27 cellular contexts compared by ENCODE assay signal in the genomic region with DNA sequence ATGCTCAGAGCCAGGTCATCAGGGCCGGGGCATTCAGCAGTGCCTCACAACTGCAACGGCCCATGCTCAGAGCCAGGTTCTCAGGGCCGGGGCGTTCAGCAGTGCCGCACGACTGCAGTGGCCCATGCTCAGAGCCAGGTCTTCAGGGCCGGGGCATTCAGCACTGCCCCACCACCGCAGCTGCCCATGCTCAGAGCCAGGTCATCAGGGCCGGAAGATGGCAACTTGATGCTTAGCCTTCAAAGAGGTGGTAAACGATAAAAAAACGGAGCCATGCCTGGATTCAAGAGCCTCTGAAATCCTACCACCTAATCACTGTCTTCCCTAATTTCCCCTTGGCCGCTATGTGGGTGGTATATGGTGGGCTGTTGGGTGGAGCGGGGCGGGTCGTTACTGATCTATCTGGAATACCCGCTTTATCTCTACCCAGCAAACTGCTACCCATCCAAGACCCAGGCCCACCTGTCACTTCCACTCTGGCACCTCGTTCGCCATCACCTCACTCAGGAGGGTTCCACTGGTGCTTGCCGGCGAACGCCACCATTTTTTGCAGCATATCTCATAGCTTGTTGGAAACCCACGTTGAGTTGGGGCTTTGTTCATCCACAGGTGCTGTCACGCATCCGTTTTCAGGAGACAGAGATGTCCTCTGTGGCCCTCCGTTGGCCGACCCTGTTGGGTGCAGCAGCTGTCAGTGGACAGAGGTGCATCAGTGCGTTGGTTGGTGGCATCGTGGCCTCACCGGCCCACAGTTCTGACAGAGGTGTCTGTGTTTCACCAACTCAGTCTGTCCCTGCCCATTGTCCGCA.
A peak's percentile ranks its signal among the peaks of the same experiment; 100 is the strongest.
DNase-seq lines count a peak whose midpoint lies in the region; ATAC-seq and TF ChIP-seq lines count a peak whose summit lies in the region.
"Had no signal": no experiment of that assay in that cellular context is flagged by ENCODE, and none has a peak within 500 bp of the region (broad histone marks: within the 10 kb centered on the region; RNA-seq: fewer than 3 reads in every experiment).

No MANE protein-coding gene starts in this region.

- no peak overlapping the region for H3K4me3 Mint-ChIP-seq in activated naive CD8-positive, alpha-beta T cell treated with anti-CD3 and anti-CD28 coated beads, Interleukin-2, amount 10 ng/mL, durations not matched to agents 7 days and 5 days
- H3K4me3 Mint-ChIP-seq in activated naive CD8-positive, alpha-beta T cell treated with anti-CD3 and anti-CD28 coated beads, Interleukin-2, amount 50 U/mL, for 24 hours: no peak overlapping the region
- no peak overlapping the region for H3K4me3 Mint-ChIP-seq in natural killer cell

- H3K4me3 ChIP-seq in colonic mucosa (no peak overlapping the region), upper lobe of right lung (no peak overlapping the region), osteoblast (ENCODE audit: insufficient read depth, low read length) (no peak overlapping the region)
- H3K4me3 ChIP-seq: adrenal gland; BLaER1 treated with 17β-estradiol and CSF1 and Interleukin-3, amounts not matched to agents 10 nM and 100 nM; body of pancreas; MG63; psoas muscle; thyroid gland had no signal

- H3K27ac ChIP-seq in colonic mucosa (no peak overlapping the region), upper lobe of right lung (no peak overlapping the region), osteoblast (ENCODE audit: low read depth, low read length) (no peak overlapping the region)
- H3K27ac ChIP-seq: adrenal gland; BLaER1 treated with 17β-estradiol and CSF1 and Interleukin-3, amounts not matched to agents 10 nM and 100 nM; body of pancreas; neutrophil; psoas muscle; thyroid gland; VCaP had no signal

- no peak overlapping the region for H3K9ac ChIP-seq in colonic mucosa (ENCODE audit: low read depth in 2 of 2, low read length in 2 of 2)
- H3K9ac ChIP-seq: BLaER1 treated with 17β-estradiol and CSF1 and Interleukin-3, amounts not matched to agents 10 nM and 100 nM had no signal

- H3K27ac Mint-ChIP-seq in activated naive CD8-positive, alpha-beta T cell treated with anti-CD3 and anti-CD28 coated beads, Interleukin-2, amount 10 ng/mL, durations not matched to agents 7 days and 5 days: no peak overlapping the region
- H3K27ac Mint-ChIP-seq in activated naive CD8-positive, alpha-beta T cell treated with anti-CD3 and anti-CD28 coated beads, Interleukin-2, amount 50 U/mL, for 24 hours: no peak overlapping the region
- H3K27ac Mint-ChIP-seq in natural killer cell: no peak overlapping the region

- no peak for ATAC-seq in activated naive CD8-positive, alpha-beta T cell treated with anti-CD3 and anti-CD28 coated beads, Interleukin-2, amount 10 ng/mL, durations not matched to agents 7 days and 5 days (ENCODE audit: low read depth)
- ATAC-seq in activated naive CD8-positive, alpha-beta T cell treated with anti-CD3 and anti-CD28 coated beads, Interleukin-2, amount 50 U/mL, for 24 hours: no peak
- ATAC-seq in natural killer cell: no peak
- no peak for ATAC-seq in upper lobe of right lung
- no peak for ATAC-seq in GM18909 (IDR thresholded peaks at IDR 0.05; ENCODE audit: poor library complexity, unreplicated experiment)
- ATAC-seq: body of pancreas; HCT116; PC-3; psoas muscle; stimulated activated naive CD8-positive, alpha-beta T cell treated with anti-CD3 and anti-CD28 coated beads, Interleukin-15, Interleukin-2, amounts not matched to agents 100 U/mL and 50 U/mL, for 24 hours had no signal

- no peak overlapping the region for H2AFZ ChIP-seq in osteoblast (ENCODE audit: low read length)

- POLR2A ChIA-PET in activated naive CD8-positive, alpha-beta T cell treated with anti-CD3 and anti-CD28 coated beads, Interleukin-2, amount 10 ng/mL, durations not matched to agents 7 days and 5 days (lab: Charles Lee): no interaction called here

- TF ChIP-seq CTCF in colonic mucosa (IDR thresholded peaks at IDR 0.05) (no peak), natural killer cell (IDR thresholded peaks at IDR 0.05) (no peak), upper lobe of right lung (IDR thresholded peaks at IDR 0.05) (no peak), osteoblast (IDR thresholded peaks at IDR 0.05; ENCODE audit: extremely low read depth, low read depth, low read length) (no peak)

- H3K36me3 ChIP-seq in colonic mucosa (no peaks in the 10 kb centered on the region), upper lobe of right lung (no peaks in the 10 kb centered on the region), osteoblast (ENCODE audit: insufficient read depth, low read length) (no peaks in the 10 kb centered on the region)
- H3K36me3 ChIP-seq: adrenal gland, MG63, neutrophil, thyroid gland had no signal

- no peaks in the 10 kb centered on the region for H3K27me3 Mint-ChIP-seq in activated naive CD8-positive, alpha-beta T cell treated with anti-CD3 and anti-CD28 coated beads, Interleukin-2, amount 10 ng/mL, durations not matched to agents 7 days and 5 days
- H3K27me3 Mint-ChIP-seq in activated naive CD8-positive, alpha-beta T cell treated with anti-CD3 and anti-CD28 coated beads, Interleukin-2, amount 50 U/mL, for 24 hours: no peaks in the 10 kb centered on the region
- H3K27me3 Mint-ChIP-seq in natural killer cell (ENCODE audit: low read depth in 2 of 2): no peaks in the 10 kb centered on the region

- no peaks in the 10 kb centered on the region for H3K4me1 ChIP-seq in colonic mucosa
- no peaks in the 10 kb centered on the region for H3K4me1 ChIP-seq in upper lobe of right lung
- no peaks in the 10 kb centered on the region for H3K4me1 ChIP-seq in osteoblast (ENCODE audit: insufficient read depth, low read length)
- H3K4me1 ChIP-seq: adrenal gland, body of pancreas, psoas muscle, thyroid gland had no signal

- no peaks in the 10 kb centered on the region for H3K4me1 Mint-ChIP-seq in activated naive CD8-positive, alpha-beta T cell treated with anti-CD3 and anti-CD28 coated beads, Interleukin-2, amount 10 ng/mL, durations not matched to agents 7 days and 5 days
- H3K4me1 Mint-ChIP-seq in activated naive CD8-positive, alpha-beta T cell treated with anti-CD3 and anti-CD28 coated beads, Interleukin-2, amount 50 U/mL, for 24 hours: no peaks in the 10 kb centered on the region
- peaks cover 0 to 5% of the 10 kb centered on the region in 2 donors for H3K4me1 Mint-ChIP-seq in natural killer cell

- no peaks in the 10 kb centered on the region for H3K27me3 ChIP-seq in colonic mucosa
- H3K27me3 ChIP-seq in upper lobe of right lung: no peaks in the 10 kb centered on the region
- H3K27me3 ChIP-seq in osteoblast (ENCODE audit: insufficient read depth, low read length): no peaks in the 10 kb centered on the region
- H3K27me3 ChIP-seq: adrenal gland; BLaER1 treated with 17β-estradiol and CSF1 and Interleukin-3, amounts not matched to agents 10 nM and 100 nM; body of pancreas; MG63; neutrophil; thyroid gland had no signal

- H3K36me3 Mint-ChIP-seq in activated naive CD8-positive, alpha-beta T cell treated with anti-CD3 and anti-CD28 coated beads, Interleukin-2, amount 10 ng/mL, durations not matched to agents 7 days and 5 days: peaks cover 4% of the 10 kb centered on the region
- peaks cover 42% of the 10 kb centered on the region for H3K36me3 Mint-ChIP-seq in activated naive CD8-positive, alpha-beta T cell treated with anti-CD3 and anti-CD28 coated beads, Interleukin-2, amount 50 U/mL, for 24 hours (ENCODE audit: low read depth)
- H3K36me3 Mint-ChIP-seq in natural killer cell: peaks cover under 1% of the 10 kb centered on the region

- peaks cover 15% of the 10 kb centered on the region for H3K9me3 Mint-ChIP-seq in activated naive CD8-positive, alpha-beta T cell treated with anti-CD3 and anti-CD28 coated beads, Interleukin-2, amount 10 ng/mL, durations not matched to agents 7 days and 5 days
- peaks cover 31% of the 10 kb centered on the region for H3K9me3 Mint-ChIP-seq in activated naive CD8-positive, alpha-beta T cell treated with anti-CD3 and anti-CD28 coated beads, Interleukin-2, amount 50 U/mL, for 24 hours
- peaks cover 0 to 6% of the 10 kb centered on the region in 2 donors for H3K9me3 Mint-ChIP-seq in natural killer cell

- peak; percentile 15 for DNase-seq in activated naive CD8-positive, alpha-beta T cell treated with anti-CD3 and anti-CD28 coated beads, Interleukin-2, amount 10 ng/mL, durations not matched to agents 7 days and 5 days
- no peak for DNase-seq in activated naive CD8-positive, alpha-beta T cell treated with anti-CD3 and anti-CD28 coated beads, Interleukin-2, amount 50 U/mL, for 24 hours
- DNase-seq in colonic mucosa: peak; percentile 10
- peak; percentile 9 for DNase-seq in natural killer cell
- DNase-seq in upper lobe of right lung: peak; percentile 50
- no peak for DNase-seq in osteoblast (ENCODE audit: insufficient read length, low spot score, missing footprints)
- DNase-seq: cerebellar nuclear complex; DMS79; effector CD8-positive, alpha-beta T cell; GF-D8; KG1; MG63; NCI-H1105 treated with DMSO at 0.1 percent for 48 hours; NCI-H1930; NCI-H524 treated with DMSO at 0.1 percent for 48 hours; PC-3; psoas muscle; SHP77; stimulated activated naive CD8-positive, alpha-beta T cell treated with anti-CD3 and anti-CD28 coated beads, Interleukin-15, Interleukin-2, amounts not matched to agents 100 U/mL and 50 U/mL, for 24 hours; thyroid gland had no signal

- intact Hi-C loops in colonic mucosa (cut with DNase I): no loop called here
- intact Hi-C loops in natural killer cell (cut with micrococcal nuclease): no loop called here
- intact Hi-C loops in upper lobe of right lung (cut with DNase I): no loop called here

- no peaks in the 10 kb centered on the region for H3K79me2 ChIP-seq in osteoblast (ENCODE audit: insufficient read depth, low read length)

- no peak overlapping the region for H3K4me2 ChIP-seq in osteoblast (ENCODE audit: insufficient read depth, low read length)
- H3K4me2 ChIP-seq: BLaER1 treated with 17β-estradiol and CSF1 and Interleukin-3, amounts not matched to agents 10 nM and 100 nM had no signal

- H3K9me3 ChIP-seq in colonic mucosa (no peaks in the 10 kb centered on the region), upper lobe of right lung (peaks cover 7% of the 10 kb centered on the region), osteoblast (ENCODE audit: low read depth, low read length) (no peaks in the 10 kb centered on the region)
- H3K9me3 ChIP-seq: body of pancreas, MG63, neutrophil, thyroid gland had no signal

- H4K20me1 ChIP-seq in osteoblast (ENCODE audit: insufficient read depth, low read length): no peaks in the 10 kb centered on the region
- H4K20me1 ChIP-seq: BLaER1 treated with 17β-estradiol and CSF1 and Interleukin-3, amounts not matched to agents 10 nM and 100 nM had no signal

Comparison
In these comparisons a context has a peak if more than half of its experiments do, and no peak if none do; other contexts are left out.
1. DNase-seq: peak in activated naive CD8-positive, alpha-beta T cell treated with anti-CD3 and anti-CD28 coated beads, Interleukin-2, amount 10 ng/mL, durations not matched to agents 7 days and 5 days (single experiment), colonic mucosa (single experiment), natural killer cell (single experiment) and upper lobe of right lung (single experiment); none in activated naive CD8-positive, alpha-beta T cell treated with anti-CD3 and anti-CD28 coated beads, Interleukin-2, amount 50 U/mL, for 24 hours (single experiment) and osteoblast (single experiment).